Comparison of ENCODE assay signal across 17 cellular contexts in the genomic region with DNA sequence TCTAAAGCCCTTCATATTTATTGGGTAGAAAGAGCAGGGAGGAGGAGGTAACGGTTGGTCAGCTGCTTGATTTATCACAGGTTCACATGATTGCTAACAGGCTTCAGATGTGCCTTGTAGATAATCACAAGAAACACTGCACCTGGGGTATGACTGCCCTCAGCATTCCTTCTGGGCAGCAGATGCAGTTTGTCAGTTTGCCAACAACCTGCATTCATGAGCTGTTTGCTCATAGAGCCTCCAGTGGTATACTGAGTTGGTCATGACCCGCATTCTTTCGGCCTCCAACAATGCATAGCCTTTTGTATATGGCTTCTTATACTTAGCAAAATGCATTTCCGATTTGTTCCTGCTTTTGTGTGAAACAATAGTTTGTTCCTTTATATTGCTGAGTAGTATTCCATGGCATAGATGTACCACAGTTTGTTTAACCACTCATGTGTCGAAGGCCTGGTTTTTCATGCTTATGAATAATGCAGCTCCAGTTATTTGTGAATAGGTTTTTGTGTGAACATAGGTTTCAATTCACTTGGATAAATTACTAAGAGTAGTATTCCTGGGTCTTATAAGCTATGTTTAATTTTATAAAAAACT.
DNase-seq lines count a peak whose midpoint lies in the region; ATAC-seq and TF ChIP-seq lines count a peak whose summit lies in the region.
"Had no signal": no experiment of that assay in that cellular context is flagged by ENCODE, and none has a peak within 500 bp of the region (broad histone marks: within the 10 kb centered on the region; RNA-seq: fewer than 3 reads in every experiment).

No MANE protein-coding gene starts in this region.

- peaks cover 22% of the 10 kb centered on the region for H3K4me1 Mint-ChIP-seq in HFFc6 (ENCODE audit: low read depth)
- H3K4me1 Mint-ChIP-seq: activated CD8-positive, alpha-beta memory T cell treated with anti-CD3 and anti-CD28 coated beads, Interleukin-2, amount 10 ng/mL, durations not matched to agents 7 days and 5 days had no signal

- H2AFZ ChIP-seq in trophoblast cell (ENCODE audit: insufficient read depth, low read length, poor library complexity) = no peak overlapping the region

- no peaks in the 10 kb centered on the region; the same call in 1 of the 2 replicates for H3K27me3 Mint-ChIP-seq in HFFc6 (ENCODE audit: insufficient read depth)

- H4K8ac ChIP-seq in trophoblast cell (ENCODE audit: low read depth, low read length) = no peak overlapping the region

- H2AK5ac ChIP-seq in trophoblast cell (ENCODE audit: low read length) = no peak overlapping the region

- H3K9me3 ChIP-seq in RWPE2 (ENCODE audit: severe bottlenecking) (peaks cover 4% of the 10 kb centered on the region), trophoblast cell (ENCODE audit: insufficient read depth, low read depth, low read length) (peaks cover 2% of the 10 kb centered on the region)

- no peak overlapping the region for H2BK12ac ChIP-seq in trophoblast cell (ENCODE audit: low read length)

- no peak overlapping the region for H2BK120ac ChIP-seq in trophoblast cell (ENCODE audit: insufficient read depth, low read length, poor library complexity)

- H3K79me1 ChIP-seq in trophoblast cell (ENCODE audit: low read length) = no peaks in the 10 kb centered on the region

- no peaks in the 10 kb centered on the region for H3K4me1 ChIP-seq in RWPE2 (ENCODE audit: insufficient read depth, poor library complexity, severe bottlenecking)
- H3K4me1 ChIP-seq in trophoblast cell (ENCODE audit: control insufficient read depth in 1 of 2, insufficient read depth in 2 of 2, low read length in 2 of 2) = no peaks in the 10 kb centered on the region
- H3K4me1 ChIP-seq: BLaER1 had no signal

- H3K4ac ChIP-seq in trophoblast cell (ENCODE audit: low read depth, low read length) = no peak overlapping the region

- no CpG with 5 or more reads among the region's 5 CpGs for WGBS in trophoblast cell (ENCODE audit: extremely low coverage, insufficient coverage, insufficient read length)

- no peak overlapping the region for H4K12ac ChIP-seq in trophoblast cell (ENCODE audit: low read depth, low read length)

- peak overlapping the region; percentile 6 for H3K27ac ChIP-seq in RWPE2 (ENCODE audit: poor library complexity, severe bottlenecking)
- no peak overlapping the region for H3K27ac ChIP-seq in trophoblast cell (ENCODE audit: low read depth, low read length)
- H3K27ac ChIP-seq: BLaER1 had no signal

- H3K18ac ChIP-seq in trophoblast cell (ENCODE audit: low read length) = no peak overlapping the region

- ATAC-seq in RWPE2 (ENCODE audit: low read depth) (peak; percentile 57; the same call in 2 of the 3 replicates), GM18867 (IDR thresholded peaks at IDR 0.05; ENCODE audit: unreplicated experiment) (no peak)
- ATAC-seq: activated CD8-positive, alpha-beta memory T cell treated with anti-CD3 and anti-CD28 coated beads, Interleukin-2, amount 10 ng/mL, durations not matched to agents 7 days and 5 days; right cardiac atrium had no signal

- no peak overlapping the region for H3K23ac ChIP-seq in trophoblast cell (ENCODE audit: low read length)

- no peaks in the 10 kb centered on the region for H3K79me2 ChIP-seq in trophoblast cell (ENCODE audit: control insufficient read depth, insufficient read depth, low read length, poor library complexity)

- H3K36me3 Mint-ChIP-seq in HFFc6 (ENCODE audit: low read depth) = peaks cover 29% of the 10 kb centered on the region
- H3K36me3 Mint-ChIP-seq: activated CD8-positive, alpha-beta memory T cell treated with anti-CD3 and anti-CD28 coated beads, Interleukin-2, amount 10 ng/mL, durations not matched to agents 7 days and 5 days had no signal

- no peak overlapping the region for H3K4me3 Mint-ChIP-seq in HFFc6
- H3K4me3 Mint-ChIP-seq: activated CD8-positive, alpha-beta memory T cell treated with anti-CD3 and anti-CD28 coated beads, Interleukin-2, amount 10 ng/mL, durations not matched to agents 7 days and 5 days had no signal

- peaks cover 8% of the 10 kb centered on the region for H3K9me3 Mint-ChIP-seq in HFFc6

- no peak overlapping the region for H2BK5ac ChIP-seq in trophoblast cell (ENCODE audit: low read depth, low read length, poor library complexity)

- H3K9ac ChIP-seq in trophoblast cell (ENCODE audit: low read length) = no peak overlapping the region
- H3K9ac ChIP-seq: BLaER1 had no signal

- no peak overlapping the region for H3K27ac Mint-ChIP-seq in HFFc6
- H3K27ac Mint-ChIP-seq: activated CD8-positive, alpha-beta memory T cell treated with anti-CD3 and anti-CD28 coated beads, Interleukin-2, amount 10 ng/mL, durations not matched to agents 7 days and 5 days had no signal

- H3K14ac ChIP-seq in trophoblast cell (ENCODE audit: low read length) = no peak overlapping the region

- DNase-seq in HFFc6 (peak; percentile 14), RWPE2 (ENCODE audit: low spot score) (no peak), dermis blood vessel endothelial cell (peak; percentile 85), trophoblast cell (peak; percentile 94 to 95), activated T-cell treated with anti-CD3 and anti-CD28 coated beads for 4 hours (no peak)
- no peak for DNase-seq in activated CD4-positive, alpha-beta T cell treated with anti-CD3 and anti-CD28 coated beads for 4 hours
- DNase-seq: activated CD4-positive, alpha-beta T cell treated with anti-CD3 and anti-CD28 coated beads for 1 hour; activated CD8-positive, alpha-beta memory T cell treated with anti-CD3 and anti-CD28 coated beads, Interleukin-2, amount 10 ng/mL, durations not matched to agents 7 days and 5 days; activated gamma-delta T cell; anterior cingulate cortex; cortex of kidney; NCI-H1092; NCI-H82; right cardiac atrium; T-helper 2 cell had no signal

- TF ChIP-seq CTCF in HFFc6 (IDR thresholded peaks at IDR 0.05) = no peak
- no peak for TF ChIP-seq CTCF in RWPE2 (IDR thresholded peaks at IDR 0.05; ENCODE audit: poor library complexity, severe bottlenecking)

- peaks cover 32% of the 10 kb centered on the region for H3K36me3 ChIP-seq in RWPE2 (ENCODE audit: low read depth)
- no peaks in the 10 kb centered on the region for H3K36me3 ChIP-seq in trophoblast cell (ENCODE audit: control insufficient read depth in 1 of 2, insufficient read depth in 2 of 2, low read length in 2 of 2)
- H3K36me3 ChIP-seq: BLaER1 had no signal

- no peak overlapping the region for H3K4me2 ChIP-seq in trophoblast cell (ENCODE audit: low read length)
- H3K4me2 ChIP-seq: BLaER1 had no signal

- no peak overlapping the region for H4K91ac ChIP-seq in trophoblast cell (ENCODE audit: low read depth, low read length)

- no peaks in the 10 kb centered on the region for H3K27me3 ChIP-seq in RWPE2 (ENCODE audit: insufficient read depth, poor library complexity, severe bottlenecking)
- no peaks in the 10 kb centered on the region for H3K27me3 ChIP-seq in trophoblast cell (ENCODE audit: insufficient read depth, low read length)
- H3K27me3 ChIP-seq: BLaER1 had no signal

- H3K4me3 ChIP-seq in RWPE2 (ENCODE audit: severe bottlenecking) (no peak overlapping the region), trophoblast cell (ENCODE audit: low read depth, low read length) (no peak overlapping the region)
- H3K4me3 ChIP-seq: BLaER1 had no signal

Comparison
In these comparisons a context has a peak if more than half of its experiments do, and no peak if none do; other contexts are left out.
1. DNase-seq: peak in HFFc6 (single experiment), dermis blood vessel endothelial cell (single experiment) and trophoblast cell (2 of 2); none in RWPE2 (single experiment), activated T-cell treated with anti-CD3 and anti-CD28 coated beads for 4 hours (single experiment) and activated CD4-positive, alpha-beta T cell treated with anti-CD3 and anti-CD28 coated beads for 4 hours (0 of 2).